Comparison of ENCODE assay signal across 31 cellular contexts in genomic region chr1:109950509-109950908, GRCh38.
"Had no signal": no experiment of that assay in that cellular context is flagged by ENCODE, and none has a peak within 500 bp of the region (broad histone marks: within the 10 kb centered on the region; RNA-seq: fewer than 3 reads in every experiment).

No MANE protein-coding gene starts in this region.

- H3K36me3 Mint-ChIP-seq: T-cell, WTC11 had no signal

- H3K27ac ChIP-seq: adrenal gland had no signal

- DNase-seq: activated CD4-positive, alpha-beta T cell treated with anti-CD3 and anti-CD28 coated beads for 48 hours; activated CD4-positive, alpha-beta T cell treated with anti-CD3 and anti-CD28 coated beads, Interleukin-2, amount 50 U/mL, for 4 hours; activated CD4-positive, CD25-positive, alpha-beta regulatory T cell treated with anti-CD3 and anti-CD28 coated beads, Interleukin-2, amount 50 U/mL, for 72 hours; activated CD8-positive, alpha-beta memory T cell treated with anti-CD3 and anti-CD28 coated beads, Interleukin-2, amount 50 U/mL, for 48 hours; activated CD8-positive, alpha-beta T cell treated with anti-CD3 and anti-CD28 coated beads, Interleukin-2, amount 10 ng/mL, durations not matched to agents 7 days and 5 days; activated naive CD4-positive, alpha-beta T cell treated with anti-CD3 and anti-CD28 coated beads, Interleukin-2, amount 50 U/mL, for 16 hours; activated naive CD8-positive, alpha-beta T cell treated with anti-CD3 and anti-CD28 coated beads, Interleukin-2, amount 10 ng/mL, durations not matched to agents 7 days and 5 days; activated T-cell treated with anti-CD3 and anti-CD28 coated beads, Interleukin-2, amount 50 U/mL, for 1 hour; adrenal gland; anterior cingulate cortex; cerebellar nuclear complex; MG63; MV-4-11; NCI-H1092 treated with DMSO at 0.1 percent for 48 hours; NCI-H1417 treated with DMSO at 0.1 percent for 48 hours; NCI-H1694; NCI-H2029; NCI-H2107; NCI-H2171 treated with DMSO at 0.1 percent for 48 hours; NCI-H226; NCI-H526 treated with DMSO at 0.1 percent for 48 hours; NCI-H82; NK-92 treated with Interleukin-12 subunit alpha and Interleukin-12 subunit beta, amount 100 ng/mL, for 24 hours; OCI-M1; SHP77 treated with DMSO at 0.1 percent for 48 hours; T-cell; T-helper 2 cell; T1000 had no signal

- H3K9me3 ChIP-seq: adrenal gland, MG63 had no signal

- ATAC-seq: activated CD8-positive, alpha-beta T cell treated with anti-CD3 and anti-CD28 coated beads, Interleukin-2, amount 10 ng/mL, durations not matched to agents 7 days and 5 days; T-cell; WTC11 had no signal

- H3K4me3 ChIP-seq: adrenal gland, MG63 had no signal

- H3K9me3 Mint-ChIP-seq: activated naive CD8-positive, alpha-beta T cell treated with anti-CD3 and anti-CD28 coated beads, Interleukin-2, amount 10 ng/mL, durations not matched to agents 7 days and 5 days had no signal

- H3K4me3 Mint-ChIP-seq: activated CD8-positive, alpha-beta T cell treated with anti-CD3 and anti-CD28 coated beads, Interleukin-2, amount 10 ng/mL, durations not matched to agents 7 days and 5 days; activated naive CD8-positive, alpha-beta T cell treated with anti-CD3 and anti-CD28 coated beads, Interleukin-2, amount 10 ng/mL, durations not matched to agents 7 days and 5 days; T-cell; WTC11 had no signal

- H3K4me1 ChIP-seq: adrenal gland had no signal

- H3K27me3 ChIP-seq: adrenal gland, MG63 had no signal

- FAIRE-seq: RCC 7860, TTC549 had no signal

- H3K27ac Mint-ChIP-seq: activated CD8-positive, alpha-beta T cell treated with anti-CD3 and anti-CD28 coated beads, Interleukin-2, amount 10 ng/mL, durations not matched to agents 7 days and 5 days; activated naive CD8-positive, alpha-beta T cell treated with anti-CD3 and anti-CD28 coated beads, Interleukin-2, amount 10 ng/mL, durations not matched to agents 7 days and 5 days; T-cell; WTC11 had no signal

- H3K36me3 ChIP-seq: adrenal gland, MG63 had no signal

- H3K4me1 Mint-ChIP-seq: activated naive CD8-positive, alpha-beta T cell treated with anti-CD3 and anti-CD28 coated beads, Interleukin-2, amount 10 ng/mL, durations not matched to agents 7 days and 5 days; T-cell had no signal
